Comparison of ENCODE assay signal across 1 cellular context in genomic region chr19:33245948-33246728, GRCh38.
TF ChIP-seq lines count a peak whose summit lies in the region.

No MANE protein-coding gene starts in this region.

TF ChIP-seq in IMR-90, 13 proteins besides CTCF, POLR2A, EP300 and RAD21:
- peak; percentile 8; the same call in 1 of the 2 replicates for TF ChIP-seq SMC3 (IDR thresholded peaks at IDR 0.05; ENCODE audit: low read depth, low read length)
- TF ChIP-seq MXI1 (IDR thresholded peaks at IDR 0.05; ENCODE audit: borderline replicate concordance, low read depth, low read length), result no peak
